Comparison of ENCODE assay signal across 8 cellular contexts in genomic region chr2:137910641-137911040, GRCh38. TPM values are rescaled to one million over a fixed set of nuclear protein-coding genes. Genes with fewer than 3 reads are reported as not detected.
DNase-seq lines count a peak whose midpoint lies in the region; ATAC-seq and TF ChIP-seq lines count a peak whose summit lies in the region.

No MANE protein-coding gene starts in this region.

- no peaks in the 10 kb centered on the region for H3K4me1 Mint-ChIP-seq in activated T-helper 2 cell treated with anti-CD3 and anti-CD28 coated beads, Interferon-gamma antibody, Interleukin-2, Interleukin-4, amounts not matched to agents 10 μg/mL and 5 μg/mL and 100 μg/mL, durations not matched to agents 14 hours and 24 hours and 36 hours (ENCODE audit: low read depth)
- no peaks in the 10 kb centered on the region for H3K4me1 Mint-ChIP-seq in T-helper 17 cell

- H3K4me2 ChIP-seq in OCI-LY3 (ENCODE audit: low read length) (no peak overlapping the region), fibroblast of lung (ENCODE audit: extremely low read depth, insufficient read depth, low read length) (no peak overlapping the region), smooth muscle cell (no peak overlapping the region)

- H3K4me3 ChIP-seq in OCI-LY3 (ENCODE audit: low read length) (no peak overlapping the region), fibroblast of lung (replicated peaks in 1 of 4; ENCODE audit: control extremely low read depth in 1 of 4, insufficient read depth in 1 of 4, low read depth in 3 of 4, low read length in 4 of 4) (no peak overlapping the region), smooth muscle cell (no peak overlapping the region), H7 (ENCODE audit: insufficient read depth, low read depth, low read length) (no peak overlapping the region)

- no peaks in the 10 kb centered on the region for H3K27me3 Mint-ChIP-seq in activated T-helper 2 cell treated with anti-CD3 and anti-CD28 coated beads, Interferon-gamma antibody, Interleukin-2, Interleukin-4, amounts not matched to agents 10 μg/mL and 5 μg/mL and 100 μg/mL, durations not matched to agents 14 hours and 24 hours and 36 hours (ENCODE audit: low read depth)
- H3K27me3 Mint-ChIP-seq in T-helper 17 cell = peaks cover 21% of the 10 kb centered on the region

- H3K27ac ChIP-seq in OCI-LY3 (ENCODE audit: low read length) (no peak overlapping the region), fibroblast of lung (ENCODE audit: insufficient read depth, low read length) (no peak overlapping the region), smooth muscle cell (ENCODE audit: low read depth) (no peak overlapping the region)

- TF ChIP-seq CTCF in OCI-LY3 (IDR thresholded peaks at IDR 0.05; ENCODE audit: low read depth, low read length) (peak; percentile 65), fibroblast of lung (conservative IDR thresholded peaks at IDR 0.05 in 1 of 2, IDR thresholded peaks at IDR 0.05 in 1 of 2; ENCODE audit: low read depth in 1 of 2, low read length in 2 of 2) (peak; percentile 31 to 52), smooth muscle cell (IDR thresholded peaks at IDR 0.05; ENCODE audit: borderline replicate concordance, insufficient read depth, poor library complexity, severe bottlenecking) (peak; percentile 73)

- H4K20me1 ChIP-seq in OCI-LY3 (ENCODE audit: insufficient read depth, low read length) (no peaks in the 10 kb centered on the region), fibroblast of lung (ENCODE audit: control insufficient read depth, extremely low read depth, insufficient read depth, low read length) (no peaks in the 10 kb centered on the region), smooth muscle cell (ENCODE audit: low read depth) (no peaks in the 10 kb centered on the region)

- intact Hi-C loops in activated T-helper 2 cell treated with anti-CD3 and anti-CD28 coated beads, Interferon-gamma antibody, Interleukin-2, Interleukin-4, amounts not matched to agents 10 μg/mL and 5 μg/mL and 100 μg/mL, durations not matched to agents 14 hours and 24 hours and 36 hours (cut with micrococcal nuclease) = loop anchor here (5.0 kb wide), 1 partner anchor 917 kb away; no protein-coding TSS in a partner anchor

- H3K27me3 ChIP-seq in OCI-LY3 (ENCODE audit: low read depth, low read length) = 0 out of 2 replicates have a peak, but pooled peaks cover 4% of the 10 kb centered on the region
- H3K27me3 ChIP-seq in fibroblast of lung (ENCODE audit: control insufficient read depth, insufficient read depth, low read length) = no peaks in the 10 kb centered on the region
- no peaks in the 10 kb centered on the region for H3K27me3 ChIP-seq in smooth muscle cell (ENCODE audit: low read depth)
- no peaks in the 10 kb centered on the region for H3K27me3 ChIP-seq in H7 (ENCODE audit: control insufficient read depth, insufficient read depth, low read length)

- H3K27ac Mint-ChIP-seq in activated T-helper 2 cell treated with anti-CD3 and anti-CD28 coated beads, Interferon-gamma antibody, Interleukin-2, Interleukin-4, amounts not matched to agents 10 μg/mL and 5 μg/mL and 100 μg/mL, durations not matched to agents 14 hours and 24 hours and 36 hours = no peak overlapping the region
- no peak overlapping the region for H3K27ac Mint-ChIP-seq in T-helper 17 cell

- no peak for ATAC-seq in T-helper 17 cell

- no peak overlapping the region for H2AFZ ChIP-seq in OCI-LY3 (ENCODE audit: low read depth, low read length)
- no peak overlapping the region for H2AFZ ChIP-seq in fibroblast of lung (ENCODE audit: low read length)
- no peak overlapping the region for H2AFZ ChIP-seq in smooth muscle cell (ENCODE audit: low read depth)

- no peaks in the 10 kb centered on the region for H3K36me3 Mint-ChIP-seq in activated T-helper 2 cell treated with anti-CD3 and anti-CD28 coated beads, Interferon-gamma antibody, Interleukin-2, Interleukin-4, amounts not matched to agents 10 μg/mL and 5 μg/mL and 100 μg/mL, durations not matched to agents 14 hours and 24 hours and 36 hours (ENCODE audit: low read depth)
- H3K36me3 Mint-ChIP-seq in T-helper 17 cell (ENCODE audit: low read depth) = no peaks in the 10 kb centered on the region

- no peaks in the 10 kb centered on the region for H3K4me1 ChIP-seq in OCI-LY3 (ENCODE audit: low read length)
- no peaks in the 10 kb centered on the region for H3K4me1 ChIP-seq in fibroblast of lung (ENCODE audit: control insufficient read depth, extremely low read depth, insufficient read depth, low read length)
- no peaks in the 10 kb centered on the region for H3K4me1 ChIP-seq in smooth muscle cell (ENCODE audit: low read depth)

- H3K9me3 ChIP-seq in OCI-LY3 (ENCODE audit: insufficient read depth, low read length) = no peaks in the 10 kb centered on the region
- no peaks in the 10 kb centered on the region for H3K9me3 ChIP-seq in fibroblast of lung (ENCODE audit: control insufficient read depth, insufficient read depth, low read depth, low read length)
- H3K9me3 ChIP-seq in smooth muscle cell (replicated peaks; ENCODE audit: low read depth) = no peaks in the 10 kb centered on the region
- H3K9me3 ChIP-seq in T-helper 17 cell (ENCODE audit: control insufficient read depth, low read length, poor library complexity, severe bottlenecking) = no peaks in the 10 kb centered on the region

- DNase-seq in NCI-H1105 treated with DMSO at 0.1 percent for 48 hours (lab: John Stamatoyannopoulos, UW) (peak; percentile 26), NCI-H1105 (lab: John Stamatoyannopoulos, UW) (no peak), fibroblast of lung (ENCODE audit: low read depth in 2 of 2) (peak; percentile 14 to 44), smooth muscle cell (lab: John Stamatoyannopoulos, UW; ENCODE audit: unreplicated experiment) (no peak), H7 (no peak), T-helper 17 cell (no peak)
- no peak for DNase-seq in activated T-helper 2 cell treated with anti-CD3 and anti-CD28 coated beads, Interferon-gamma antibody, Interleukin-2, Interleukin-4, amounts not matched to agents 10 μg/mL and 5 μg/mL and 100 μg/mL, durations not matched to agents 14 hours and 24 hours and 36 hours (ENCODE audit: low spot score)

- H3K9ac ChIP-seq in OCI-LY3 (ENCODE audit: low read length) (no peak overlapping the region), fibroblast of lung (ENCODE audit: insufficient read depth, low read length) (no peak overlapping the region), smooth muscle cell (ENCODE audit: low read depth) (no peak overlapping the region)

- WGBS in smooth muscle cell (ENCODE audit: low lambda C conversion rate) = 38% methylated on average over 4 of the region's 4 CpGs

- no peak overlapping the region for H3K4me3 Mint-ChIP-seq in activated T-helper 2 cell treated with anti-CD3 and anti-CD28 coated beads, Interferon-gamma antibody, Interleukin-2, Interleukin-4, amounts not matched to agents 10 μg/mL and 5 μg/mL and 100 μg/mL, durations not matched to agents 14 hours and 24 hours and 36 hours (ENCODE audit: low read depth)
- H3K4me3 Mint-ChIP-seq in T-helper 17 cell = no peak overlapping the region

- H3K79me2 ChIP-seq in OCI-LY3 (ENCODE audit: low read length) = no peaks in the 10 kb centered on the region
- no peaks in the 10 kb centered on the region for H3K79me2 ChIP-seq in fibroblast of lung (ENCODE audit: control insufficient read depth, insufficient read depth, low read length)
- no peaks in the 10 kb centered on the region for H3K79me2 ChIP-seq in smooth muscle cell (ENCODE audit: low read depth)

- H3K36me3 ChIP-seq in OCI-LY3 (replicated peaks; ENCODE audit: low read depth, low read length) (no peaks in the 10 kb centered on the region), fibroblast of lung (ENCODE audit: control insufficient read depth, insufficient read depth, low read length) (no peaks in the 10 kb centered on the region), smooth muscle cell (ENCODE audit: low read depth) (no peaks in the 10 kb centered on the region), H7 (replicated peaks; ENCODE audit: control insufficient read depth, insufficient read depth, low read length) (no peaks in the 10 kb centered on the region)

- no peaks in the 10 kb centered on the region for H3F3A ChIP-seq in smooth muscle cell (ENCODE audit: low read depth)

- no peaks in the 10 kb centered on the region for H3K9me3 Mint-ChIP-seq in activated T-helper 2 cell treated with anti-CD3 and anti-CD28 coated beads, Interferon-gamma antibody, Interleukin-2, Interleukin-4, amounts not matched to agents 10 μg/mL and 5 μg/mL and 100 μg/mL, durations not matched to agents 14 hours and 24 hours and 36 hours

RNA-seq across cellular contexts. Expression of gene HNMT, which starts 53.6 kb away (rescaled TPM):
- total RNA-seq in fibroblast of lung = 139 and 163 TPM in 2 replicates
- polyA plus RNA-seq in fibroblast of lung = 33.7 and 45.9 TPM in 2 replicates
- 30.0 and 36.3 TPM in 2 replicates for polyA plus RNA-seq in fibroblast of lung (2012)
- 0.44 and 4.3 TPM in 2 replicates for polyA minus RNA-seq in fibroblast of lung (ENCODE audit: low replicate concordance)
- total RNA-seq in smooth muscle cell = 9.6 and 20.7 TPM in 2 replicates
- polyA plus RNA-seq in smooth muscle cell = 3.6 and 10.8 TPM in 2 replicates
- not detected in 2 replicates for total RNA-seq in activated T-helper 2 cell treated with anti-CD3 and anti-CD28 coated beads, Interferon-gamma antibody, Interleukin-2, Interleukin-4, amounts not matched to agents 10 μg/mL and 5 μg/mL and 100 μg/mL, durations not matched to agents 14 hours and 24 hours and 36 hours
- total RNA-seq in H7 (2014; rRNA removed; shearing (Covaris generic)) = 12.1 and 14.1 TPM in 2 replicates
- total RNA-seq in T-helper 17 cell = under 1 TPM; 0.47 to 0.60 TPM

Comparison
In these comparisons a context has a peak if more than half of its experiments do, and no peak if none do; other contexts are left out.
1. DNase-seq: peak in NCI-H1105 treated with DMSO at 0.1 percent for 48 hours (single experiment) and fibroblast of lung (2 of 2); none in NCI-H1105 (single experiment), smooth muscle cell (single experiment), activated T-helper 2 cell treated with anti-CD3 and anti-CD28 coated beads, Interferon-gamma antibody, Interleukin-2, Interleukin-4, amounts not matched to agents 10 μg/mL and 5 μg/mL and 100 μg/mL, durations not matched to agents 14 hours and 24 hours and 36 hours (single experiment), H7 (single experiment) and T-helper 17 cell (0 of 3).
2. Peak in every context shown above with its lines, with median percentiles within 50 percentile points of each other: CTCF ChIP-seq.